Comparison of ENCODE assay signal across 11 cellular contexts in the genomic region with DNA sequence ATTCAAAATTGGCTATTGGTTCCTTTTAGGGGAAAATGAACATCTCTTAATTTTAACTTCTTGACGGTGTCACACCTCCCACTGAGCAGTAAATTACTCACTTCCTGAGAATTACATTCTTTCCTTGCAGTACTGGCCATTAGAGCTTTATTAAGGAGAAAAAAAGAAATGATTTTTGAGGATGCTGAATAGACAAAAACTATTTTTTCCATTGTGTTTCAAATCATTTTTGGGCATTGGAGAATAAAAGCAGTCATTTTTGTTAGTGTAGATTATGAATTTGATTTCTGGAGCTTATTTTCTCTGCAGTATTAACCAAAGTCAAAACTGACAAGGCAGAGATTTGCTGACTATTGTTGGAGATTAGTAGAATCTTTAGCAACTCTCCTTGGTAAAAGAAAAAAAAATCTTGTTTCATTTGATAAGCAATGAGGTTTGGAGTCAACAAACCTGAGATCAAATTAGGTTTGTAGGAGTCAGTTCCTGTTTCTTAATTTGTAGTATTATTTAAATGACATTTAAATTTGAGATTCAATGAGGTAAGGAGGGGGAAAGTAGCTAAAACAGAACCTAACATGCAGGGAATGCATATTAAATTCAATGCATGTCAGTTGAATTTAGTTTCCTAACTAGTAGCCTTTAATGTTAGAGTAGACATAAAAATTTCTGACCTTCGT.
DNase-seq lines count a peak whose midpoint lies in the region; ATAC-seq and TF ChIP-seq lines count a peak whose summit lies in the region.
"Had no signal": no experiment of that assay in that cellular context is flagged by ENCODE, and none has a peak within 500 bp of the region (broad histone marks: within the 10 kb centered on the region; RNA-seq: fewer than 3 reads in every experiment).

No MANE protein-coding gene starts in this region.

- TF ChIP-seq CTCF in cardiac muscle cell (IDR thresholded peaks at IDR 0.05; ENCODE audit: low read depth, low read length), result no peak
- TF ChIP-seq CTCF in fibroblast of pulmonary artery (IDR thresholded peaks at IDR 0.05; ENCODE audit: low read length, missing control alignments), result no peak

- DNase-seq in cardiac muscle cell (ENCODE audit: low read depth in 1 of 2, low spot score in 1 of 2) (peak in 1 of 2 donors; percentile 52), left ventricle myocardium superior (no peak), RPMI7951 (ENCODE audit: low read depth) (peak; percentile 40), fibroblast of pulmonary artery (ENCODE audit: low read depth) (peak; percentile 29), pons (ENCODE audit: low spot score) (no peak), sciatic nerve (ENCODE audit: low spot score) (no peak)
- no peak for DNase-seq in stimulated activated naive B cell treated with anti-CD40 and anti-IgM and Interleukin-4, amounts not matched to agents 10 μg/mL and 1 μg/mL and 100 μg/mL, for 72 hours
- DNase-seq: activated gamma-delta T cell, KBM-7, NCI-H526 treated with DMSO at 0.1 percent for 48 hours had no signal

- peaks cover 42% of the 10 kb centered on the region for H3K36me3 ChIP-seq in cardiac muscle cell

- peaks cover 14% of the 10 kb centered on the region for H3K4me1 ChIP-seq in cardiac muscle cell (ENCODE audit: low read depth)

- peaks cover 32 to 68% of the 10 kb centered on the region in 2 donors for H3K4me1 Mint-ChIP-seq in stimulated activated naive B cell treated with anti-CD40 and anti-IgM and Interleukin-4, amounts not matched to agents 10 μg/mL and 1 μg/mL and 100 μg/mL, for 72 hours

- H3K4me3 Mint-ChIP-seq in stimulated activated naive B cell treated with anti-CD40 and anti-IgM and Interleukin-4, amounts not matched to agents 10 μg/mL and 1 μg/mL and 100 μg/mL, for 72 hours, result peak overlapping the region; percentile 32 to 36

- ATAC-seq in left ventricle myocardium superior, result no peak
- peak; percentile 28 to 35 for ATAC-seq in stimulated activated naive B cell treated with anti-CD40 and anti-IgM and Interleukin-4, amounts not matched to agents 10 μg/mL and 1 μg/mL and 100 μg/mL, for 72 hours (replicated peaks)
- no peak for ATAC-seq in GM19328 (IDR thresholded peaks at IDR 0.05; ENCODE audit: unreplicated experiment)
- no peak for ATAC-seq in sciatic nerve

- H3K4me3 ChIP-seq in cardiac muscle cell, result no peak overlapping the region
- H3K4me3 ChIP-seq in fibroblast of pulmonary artery (replicated peaks; ENCODE audit: low read depth, low read length), result no peak overlapping the region

- H3K36me3 Mint-ChIP-seq in stimulated activated naive B cell treated with anti-CD40 and anti-IgM and Interleukin-4, amounts not matched to agents 10 μg/mL and 1 μg/mL and 100 μg/mL, for 72 hours, result peaks cover 32 to 43% of the 10 kb centered on the region in 2 donors

- peak overlapping the region; percentile 41 for H3K27ac ChIP-seq in cardiac muscle cell

- intact Hi-C loops in left ventricle myocardium superior (cut with micrococcal nuclease), result loop anchor here (10.0 kb wide), 2 partner anchors 75 to 195 kb away; no protein-coding TSS in a partner anchor
- intact Hi-C loops in sciatic nerve (cut with DNase I), result loop anchor here (10.0 kb wide), 1 partner anchor 195 kb away; no protein-coding TSS in a partner anchor

- H3K27me3 Mint-ChIP-seq in stimulated activated naive B cell treated with anti-CD40 and anti-IgM and Interleukin-4, amounts not matched to agents 10 μg/mL and 1 μg/mL and 100 μg/mL, for 72 hours, result no peaks in the 10 kb centered on the region

- no peaks in the 10 kb centered on the region for H3K9me3 ChIP-seq in cardiac muscle cell (ENCODE audit: low read depth)

- no peaks in the 10 kb centered on the region for H3K27me3 ChIP-seq in cardiac muscle cell

- no peaks in the 10 kb centered on the region for H3K9me3 Mint-ChIP-seq in stimulated activated naive B cell treated with anti-CD40 and anti-IgM and Interleukin-4, amounts not matched to agents 10 μg/mL and 1 μg/mL and 100 μg/mL, for 72 hours

- H3K27ac Mint-ChIP-seq in stimulated activated naive B cell treated with anti-CD40 and anti-IgM and Interleukin-4, amounts not matched to agents 10 μg/mL and 1 μg/mL and 100 μg/mL, for 72 hours, result peak overlapping the region; percentile 42

Comparison
In these comparisons a context has a peak if more than half of its experiments do, and no peak if none do; other contexts are left out.
1. DNase-seq: peak in RPMI7951 (single experiment) and fibroblast of pulmonary artery (single experiment); none in left ventricle myocardium superior (single experiment), stimulated activated naive B cell treated with anti-CD40 and anti-IgM and Interleukin-4, amounts not matched to agents 10 μg/mL and 1 μg/mL and 100 μg/mL, for 72 hours (single experiment), pons (single experiment) and sciatic nerve (single experiment).
2. ATAC-seq: peak in stimulated activated naive B cell treated with anti-CD40 and anti-IgM and Interleukin-4, amounts not matched to agents 10 μg/mL and 1 μg/mL and 100 μg/mL, for 72 hours (2 of 2); none in left ventricle myocardium superior (single experiment), GM19328 (single experiment) and sciatic nerve (single experiment).